In genomic region chr19:17216058-17216670, GRCh38 we compare ENCODE assay signal across 1 cellular context.
TF ChIP-seq lines count a peak whose summit lies in the region.

No MANE protein-coding gene starts in this region.

TF ChIP-seq in GM12878, 131 proteins besides CTCF, POLR2A, EP300 and RAD21:
- TF ChIP-seq SREBF1 (IDR thresholded peaks at IDR 0.05; ENCODE audit: low read length) = no peak
- TF ChIP-seq YBX1 (IDR thresholded peaks at IDR 0.05) = no peak
- TF ChIP-seq WRNIP1 (IDR thresholded peaks at IDR 0.05; ENCODE audit: borderline replicate concordance, low read depth, low read length) = no peak
- no peak for TF ChIP-seq BRCA1 (IDR thresholded peaks at IDR 0.05; ENCODE audit: low read depth, low read length)
- no peak for TF ChIP-seq STAT3 (IDR thresholded peaks at IDR 0.05; ENCODE audit: low read depth, low read length)
- TF ChIP-seq USF2 (IDR thresholded peaks at IDR 0.05; ENCODE audit: borderline replicate concordance, low read depth, low read length) = no peak
- no peak for TF ChIP-seq JUND (IDR thresholded peaks at IDR 0.05; ENCODE audit: low read depth, low read length)
- TF ChIP-seq, protein P1, sequence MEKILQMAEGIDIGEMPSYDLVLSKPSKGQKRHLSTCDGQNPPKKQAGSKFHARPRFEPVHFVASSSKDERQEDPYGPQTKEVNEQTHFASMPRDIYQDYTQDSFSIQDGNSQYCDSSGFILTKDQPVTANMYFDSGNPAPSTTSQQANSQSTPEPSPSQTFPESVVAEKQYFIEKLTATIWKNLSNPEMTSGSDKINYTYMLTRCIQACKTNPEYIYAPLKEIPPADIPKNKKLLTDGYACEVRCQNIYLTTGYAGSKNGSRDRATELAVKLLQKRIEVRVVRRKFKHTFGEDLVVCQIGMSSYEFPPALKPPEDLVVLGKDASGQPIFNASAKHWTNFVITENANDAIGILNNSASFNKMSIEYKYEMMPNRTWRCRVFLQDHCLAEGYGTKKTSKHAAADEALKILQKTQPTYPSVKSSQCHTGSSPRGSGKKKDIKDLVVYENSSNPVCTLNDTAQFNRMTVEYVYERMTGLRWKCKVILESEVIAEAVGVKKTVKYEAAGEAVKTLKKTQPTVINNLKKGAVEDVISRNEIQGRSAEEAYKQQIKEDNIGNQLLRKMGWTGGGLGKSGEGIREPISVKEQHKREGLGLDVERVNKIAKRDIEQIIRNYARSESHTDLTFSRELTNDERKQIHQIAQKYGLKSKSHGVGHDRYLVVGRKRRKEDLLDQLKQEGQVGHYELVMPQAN (conservative IDR thresholded peaks at IDR 0.05) = no peak
- TF ChIP-seq CREM (IDR thresholded peaks at IDR 0.05; ENCODE audit: low read depth) = no peak
- no peak for TF ChIP-seq ZNF687 (IDR thresholded peaks at IDR 0.05)
- TF ChIP-seq, protein P2, sequence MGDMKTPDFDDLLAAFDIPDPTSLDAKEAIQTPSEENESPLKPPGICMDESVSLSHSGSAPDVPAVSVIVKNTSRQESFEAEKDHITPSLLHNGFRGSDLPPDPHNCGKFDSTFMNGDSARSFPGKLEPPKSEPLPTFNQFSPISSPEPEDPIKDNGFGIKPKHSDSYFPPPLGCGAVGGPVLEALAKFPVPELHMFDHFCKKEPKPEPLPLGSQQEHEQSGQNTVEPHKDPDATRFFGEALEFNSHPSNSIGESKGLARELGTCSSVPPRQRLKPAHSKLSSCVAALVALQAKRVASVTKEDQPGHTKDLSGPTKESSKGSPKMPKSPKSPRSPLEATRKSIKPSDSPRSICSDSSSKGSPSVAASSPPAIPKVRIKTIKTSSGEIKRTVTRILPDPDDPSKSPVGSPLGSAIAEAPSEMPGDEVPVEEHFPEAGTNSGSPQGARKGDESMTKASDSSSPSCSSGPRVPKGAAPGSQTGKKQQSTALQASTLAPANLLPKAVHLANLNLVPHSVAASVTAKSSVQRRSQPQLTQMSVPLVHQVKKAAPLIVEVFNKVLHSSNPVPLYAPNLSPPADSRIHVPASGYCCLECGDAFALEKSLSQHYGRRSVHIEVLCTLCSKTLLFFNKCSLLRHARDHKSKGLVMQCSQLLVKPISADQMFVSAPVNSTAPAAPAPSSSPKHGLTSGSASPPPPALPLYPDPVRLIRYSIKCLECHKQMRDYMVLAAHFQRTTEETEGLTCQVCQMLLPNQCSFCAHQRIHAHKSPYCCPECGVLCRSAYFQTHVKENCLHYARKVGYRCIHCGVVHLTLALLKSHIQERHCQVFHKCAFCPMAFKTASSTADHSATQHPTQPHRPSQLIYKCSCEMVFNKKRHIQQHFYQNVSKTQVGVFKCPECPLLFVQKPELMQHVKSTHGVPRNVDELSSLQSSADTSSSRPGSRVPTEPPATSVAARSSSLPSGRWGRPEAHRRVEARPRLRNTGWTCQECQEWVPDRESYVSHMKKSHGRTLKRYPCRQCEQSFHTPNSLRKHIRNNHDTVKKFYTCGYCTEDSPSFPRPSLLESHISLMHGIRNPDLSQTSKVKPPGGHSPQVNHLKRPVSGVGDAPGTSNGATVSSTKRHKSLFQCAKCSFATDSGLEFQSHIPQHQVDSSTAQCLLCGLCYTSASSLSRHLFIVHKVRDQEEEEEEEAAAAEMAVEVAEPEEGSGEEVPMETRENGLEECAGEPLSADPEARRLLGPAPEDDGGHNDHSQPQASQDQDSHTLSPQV (IDR thresholded peaks at IDR 0.05) = no peak
- TF ChIP-seq, protein P3, sequence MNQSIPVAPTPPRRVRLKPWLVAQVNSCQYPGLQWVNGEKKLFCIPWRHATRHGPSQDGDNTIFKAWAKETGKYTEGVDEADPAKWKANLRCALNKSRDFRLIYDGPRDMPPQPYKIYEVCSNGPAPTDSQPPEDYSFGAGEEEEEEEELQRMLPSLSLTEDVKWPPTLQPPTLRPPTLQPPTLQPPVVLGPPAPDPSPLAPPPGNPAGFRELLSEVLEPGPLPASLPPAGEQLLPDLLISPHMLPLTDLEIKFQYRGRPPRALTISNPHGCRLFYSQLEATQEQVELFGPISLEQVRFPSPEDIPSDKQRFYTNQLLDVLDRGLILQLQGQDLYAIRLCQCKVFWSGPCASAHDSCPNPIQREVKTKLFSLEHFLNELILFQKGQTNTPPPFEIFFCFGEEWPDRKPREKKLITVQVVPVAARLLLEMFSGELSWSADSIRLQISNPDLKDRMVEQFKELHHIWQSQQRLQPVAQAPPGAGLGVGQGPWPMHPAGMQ (IDR thresholded peaks at IDR 0.05; ENCODE audit: borderline replicate concordance) = no peak
- no peak for TF ChIP-seq BHLHE40 (IDR thresholded peaks at IDR 0.05; ENCODE audit: borderline replicate concordance in 1 of 2, low read depth in 2 of 2, low read length in 1 of 2)
- TF ChIP-seq LARP7 (IDR thresholded peaks at IDR 0.05) = no peak
- no peak for TF ChIP-seq TCF12 (IDR thresholded peaks at IDR 0.05; ENCODE audit: low read depth, low read length)
TF ChIP-seq in GM12878: peak in this region for 0.
